Comparison of ENCODE assay signal across 16 cellular contexts in genomic region chr3:38582316-38582715, GRCh38.
"Had no signal": no experiment of that assay in that cellular context is flagged by ENCODE, and none has a peak within 500 bp of the region (broad histone marks: within the 10 kb centered on the region; RNA-seq: fewer than 3 reads in every experiment).

No MANE protein-coding gene starts in this region.

- H3K36me3 ChIP-seq: brain microvascular endothelial cell, gastroesophageal sphincter, neural progenitor cell, ovary, thyroid gland had no signal

- H3K4me1 Mint-ChIP-seq: stimulated activated effector memory CD8-positive, alpha-beta T cell treated with anti-CD3 and anti-CD28 coated beads, Interleukin-12 subunit alpha, Interleukin-12 subunit beta, amount 100 ng/mL, for 72 hours; T-cell had no signal

- H3K27ac Mint-ChIP-seq: neural progenitor cell; stimulated activated effector memory CD8-positive, alpha-beta T cell treated with anti-CD3 and anti-CD28 coated beads, Interleukin-12 subunit alpha, Interleukin-12 subunit beta, amount 100 ng/mL, for 72 hours; T-cell had no signal

- H3K9me3 Mint-ChIP-seq: neural progenitor cell; stimulated activated effector memory CD8-positive, alpha-beta T cell treated with anti-CD3 and anti-CD28 coated beads, Interleukin-12 subunit alpha, Interleukin-12 subunit beta, amount 100 ng/mL, for 72 hours; T-cell had no signal

- H3K36me3 Mint-ChIP-seq: neural progenitor cell; stimulated activated effector memory CD8-positive, alpha-beta T cell treated with anti-CD3 and anti-CD28 coated beads, Interleukin-12 subunit alpha, Interleukin-12 subunit beta, amount 100 ng/mL, for 72 hours; T-cell had no signal

- DNase-seq: activated CD4-positive, CD25-positive, alpha-beta regulatory T cell treated with anti-CD3 and anti-CD28 coated beads, Interleukin-2, amount 50 U/mL, for 72 hours; brain microvascular endothelial cell; dermis blood vessel endothelial cell; midbrain; ovary; SHP77; T-helper 9 cell; thyroid gland had no signal

- H3K4me1 ChIP-seq: gastroesophageal sphincter, neural progenitor cell, thyroid gland had no signal

- H3K27ac ChIP-seq: brain microvascular endothelial cell, gastroesophageal sphincter, hepatocyte, neural progenitor cell, ovary, thyroid gland had no signal

- H3K27me3 ChIP-seq: brain microvascular endothelial cell, gastroesophageal sphincter, hepatocyte, neural progenitor cell, ovary, thyroid gland had no signal

- H3K27me3 Mint-ChIP-seq: T-cell had no signal

- ATAC-seq: gastroesophageal sphincter; sciatic nerve; stimulated activated effector memory CD8-positive, alpha-beta T cell treated with anti-CD3 and anti-CD28 coated beads, Interleukin-12 subunit alpha, Interleukin-12 subunit beta, amount 100 ng/mL, for 72 hours; T-cell had no signal

- H3K4me3 Mint-ChIP-seq: neural progenitor cell; stimulated activated effector memory CD8-positive, alpha-beta T cell treated with anti-CD3 and anti-CD28 coated beads, Interleukin-12 subunit alpha, Interleukin-12 subunit beta, amount 100 ng/mL, for 72 hours; T-cell had no signal

- H3K4me3 ChIP-seq: gastroesophageal sphincter, hepatocyte, lung, neural progenitor cell, ovary, thyroid gland had no signal

- H3K9me3 ChIP-seq: gastroesophageal sphincter, ovary, SK-N-SH, thyroid gland had no signal
